In the genomic region with DNA sequence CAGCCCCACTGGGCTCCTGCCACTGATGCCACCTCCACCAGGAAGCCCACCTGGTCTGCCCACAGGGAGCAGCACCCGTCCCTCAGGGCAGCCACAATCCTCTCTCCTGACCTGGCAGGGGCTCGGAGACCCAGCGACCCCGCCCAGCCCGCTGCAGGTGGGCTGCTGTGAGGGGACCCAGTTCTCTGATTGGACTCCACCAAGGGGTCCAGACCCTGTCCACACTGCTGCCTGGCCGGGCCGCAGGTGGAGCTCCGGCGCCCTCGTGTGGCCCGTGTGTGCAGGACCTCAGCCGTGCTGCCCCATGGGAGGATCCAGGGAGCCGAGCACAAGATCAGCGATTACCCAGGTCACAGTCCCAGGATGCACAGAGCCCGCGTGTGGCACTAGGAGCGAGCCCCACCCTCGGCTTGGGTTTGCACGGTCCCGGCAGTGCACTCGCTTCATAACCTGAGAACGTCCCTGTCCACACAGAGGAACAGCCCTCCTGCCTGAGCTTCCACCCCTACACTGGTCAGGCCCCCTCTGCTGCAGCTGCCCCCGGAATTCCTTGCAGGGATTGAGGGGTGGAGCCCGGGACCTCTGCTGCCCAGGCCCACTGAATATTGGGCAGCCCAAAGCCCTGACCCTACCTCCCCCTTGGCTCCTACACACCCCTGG, we compare ENCODE assay signal across 8 cellular contexts. TPM values are rescaled to one million over a fixed set of nuclear protein-coding genes. Genes with fewer than 3 reads are reported as not detected.
DNase-seq lines count a peak whose midpoint lies in the region; ATAC-seq and TF ChIP-seq lines count a peak whose summit lies in the region.

No MANE protein-coding gene starts in this region.

- TF ChIP-seq CTCF in HFFc6 (IDR thresholded peaks at IDR 0.05) (peak; percentile 91), upper lobe of right lung (IDR thresholded peaks at IDR 0.05) (peak; percentile 89)

- no peak overlapping the region for H3K27ac Mint-ChIP-seq in CD4-positive, alpha-beta memory T cell
- H3K27ac Mint-ChIP-seq in HFFc6 = no peak overlapping the region
- peak overlapping the region in 2 of 10 donors; percentile 15 to 66 for H3K27ac Mint-ChIP-seq in naive thymus-derived CD8-positive, alpha-beta T cell

- ATAC-seq in naive thymus-derived CD8-positive, alpha-beta T cell = peak; percentile 67 to 80
- ATAC-seq in upper lobe of right lung (peak; percentile 84), HG02588 (IDR thresholded peaks at IDR 0.05; ENCODE audit: unreplicated experiment) (no peak)

- no peaks in the 10 kb centered on the region for H3K9me3 ChIP-seq in CD4-positive, alpha-beta memory T cell (ENCODE audit: control insufficient read depth in 1 of 2, low read length in 2 of 2)
- no peaks in the 10 kb centered on the region for H3K9me3 ChIP-seq in upper lobe of right lung

- H3K4me1 Mint-ChIP-seq in CD4-positive, alpha-beta memory T cell = no peaks in the 10 kb centered on the region
- H3K4me1 Mint-ChIP-seq in HFFc6 (ENCODE audit: low read depth) = peaks cover 3% of the 10 kb centered on the region; the same call in 1 of the 2 replicates
- H3K4me1 Mint-ChIP-seq in naive thymus-derived CD8-positive, alpha-beta T cell = peaks cover 0 to 5% (median 2%) of the 10 kb centered on the region in 4 donors

- no peaks in the 10 kb centered on the region for H3K36me3 Mint-ChIP-seq in CD4-positive, alpha-beta memory T cell
- H3K36me3 Mint-ChIP-seq in HFFc6 (ENCODE audit: low read depth) = peaks cover under 1% of the 10 kb centered on the region; the same call in 1 of the 2 replicates
- H3K36me3 Mint-ChIP-seq in naive thymus-derived CD8-positive, alpha-beta T cell = no peaks in the 10 kb centered on the region

- H3K27ac ChIP-seq in CD4-positive, alpha-beta memory T cell (ENCODE audit: low read depth, low read length) = no peak overlapping the region
- no peak overlapping the region for H3K27ac ChIP-seq in upper lobe of right lung

- peaks cover 0 to 4% (median 1%) of the 10 kb centered on the region in 8 donors for H3K9me3 Mint-ChIP-seq in CD4-positive, alpha-beta memory T cell
- peaks cover 4% of the 10 kb centered on the region for H3K9me3 Mint-ChIP-seq in HFFc6
- H3K9me3 Mint-ChIP-seq in naive thymus-derived CD8-positive, alpha-beta T cell = peaks cover 0 to 5% (median 0%) of the 10 kb centered on the region in 9 donors

- no peak overlapping the region for H3K4me3 ChIP-seq in CD4-positive, alpha-beta memory T cell (ENCODE audit: low read length in 2 of 2)
- H3K4me3 ChIP-seq in upper lobe of right lung = no peak overlapping the region

- POLR2A ChIA-PET in CD4-positive, alpha-beta memory T cell (lab: Charles Lee; ENCODE audit: partially characterized antibody) = no interaction called here
- POLR2A ChIA-PET in naive thymus-derived CD8-positive, alpha-beta T cell (lab: Charles Lee) = no interaction called here

- DNase-seq in CD4-positive, alpha-beta memory T cell = peak in 4 of 5 donors; percentile 24 to 44 (median 33)
- peak; percentile 36 for DNase-seq in HFFc6
- DNase-seq in NOMO-1 treated with DMSO at 0.1 percent for 48 hours (lab: John Stamatoyannopoulos, UW; ENCODE audit: unreplicated experiment) = peak; percentile 47
- peak; percentile 62 for DNase-seq in activated T-cell treated with anti-CD3 and anti-CD28 coated beads, Interleukin-2, amount 50 U/mL, for 1 hour
- DNase-seq in fibroblast of gingiva (ENCODE audit: low read depth) = peak; percentile 27
- DNase-seq in naive thymus-derived CD8-positive, alpha-beta T cell = peak in 8 of 10 donors; percentile 16 to 49 (median 34)
- DNase-seq in upper lobe of right lung = peak; percentile 78

- H3K27me3 ChIP-seq in CD4-positive, alpha-beta memory T cell (ENCODE audit: insufficient read depth, low read length) = no peaks in the 10 kb centered on the region
- H3K27me3 ChIP-seq in upper lobe of right lung = peaks cover 34% of the 10 kb centered on the region

- H3K4me3 Mint-ChIP-seq in CD4-positive, alpha-beta memory T cell = no peak overlapping the region
- no peak overlapping the region for H3K4me3 Mint-ChIP-seq in HFFc6
- no peak overlapping the region for H3K4me3 Mint-ChIP-seq in naive thymus-derived CD8-positive, alpha-beta T cell

- no peaks in the 10 kb centered on the region for H3K36me3 ChIP-seq in CD4-positive, alpha-beta memory T cell (ENCODE audit: insufficient read depth, low read length)
- no peaks in the 10 kb centered on the region for H3K36me3 ChIP-seq in upper lobe of right lung

- no peaks in the 10 kb centered on the region for H3K4me1 ChIP-seq in CD4-positive, alpha-beta memory T cell (ENCODE audit: insufficient read depth, low read length)
- H3K4me1 ChIP-seq in upper lobe of right lung = no peaks in the 10 kb centered on the region

- CTCF ChIA-PET in CD4-positive, alpha-beta memory T cell (lab: Charles Lee; ENCODE audit: partially characterized antibody) = interaction anchor here (1.5 kb wide), 1 partner anchor 562 kb away, joined by 8 read pairs; no protein-coding TSS in a partner anchor

- H3K27me3 Mint-ChIP-seq in CD4-positive, alpha-beta memory T cell = peaks cover 8 to 22% of the 10 kb centered on the region in 2 donors
- H3K27me3 Mint-ChIP-seq in HFFc6 (ENCODE audit: insufficient read depth) = peaks cover 7% of the 10 kb centered on the region
- peaks cover 4 to 38% (median 14%) of the 10 kb centered on the region in 5 donors for H3K27me3 Mint-ChIP-seq in naive thymus-derived CD8-positive, alpha-beta T cell

- intact Hi-C loops in CD4-positive, alpha-beta memory T cell (cut with micrococcal nuclease) = no loop called here
- intact Hi-C loops in upper lobe of right lung (cut with DNase I) = no loop called here

RNA-seq across cellular contexts. Expression of gene TMEM179, which starts 35.4 kb away (rescaled TPM):
- total RNA-seq in CD4-positive, alpha-beta memory T cell = not detected
- not detected for polyA plus RNA-seq in CD4-positive, alpha-beta memory T cell
- total RNA-seq in HFFc6 (2021; fragmentation: NEBNext Ultra II Directional; extraction: Animal tissue kit (Norgen Biotek cat#: 25700)) = not detected
- not detected for total RNA-seq in naive thymus-derived CD8-positive, alpha-beta T cell
- not detected for polyA plus RNA-seq in naive thymus-derived CD8-positive, alpha-beta T cell
- not detected for total RNA-seq in upper lobe of right lung

RNA-seq across cellular contexts. Expression of gene INF2, which starts 49.4 kb away (rescaled TPM):
- total RNA-seq in CD4-positive, alpha-beta memory T cell = 10 to 100 TPM; 93.1 to 96.8 TPM
- polyA plus RNA-seq in CD4-positive, alpha-beta memory T cell = 10 to 100 TPM in 1 of 2 donors, 1 to 10 TPM in 1; 4.0 to 11.6 TPM
- total RNA-seq in HFFc6 (2021; fragmentation: NEBNext Ultra II Directional; extraction: Animal tissue kit (Norgen Biotek cat#: 25700)) = 100 to 1,000 TPM; 111 to 121 (median 116) TPM
- 100 to 1,000 TPM; 114 to 121 TPM for total RNA-seq in naive thymus-derived CD8-positive, alpha-beta T cell
- 1 to 10 TPM; 1.8 to 7.6 (median 5.1) TPM for polyA plus RNA-seq in naive thymus-derived CD8-positive, alpha-beta T cell
- 117 TPM for total RNA-seq in upper lobe of right lung

Comparison
In these comparisons a context has a peak if more than half of its experiments do, and no peak if none do; other contexts are left out.
1. DNase-seq: peak in every context shown above with its lines; median percentile 78 in upper lobe of right lung; 62 in activated T-cell treated with anti-CD3 and anti-CD28 coated beads, Interleukin-2, amount 50 U/mL, for 1 hour; 47 in NOMO-1 treated with DMSO at 0.1 percent for 48 hours; 36 in HFFc6; 34 in naive thymus-derived CD8-positive, alpha-beta T cell; 33 in CD4-positive, alpha-beta memory T cell; 27 in fibroblast of gingiva.